Comparison of ENCODE assay signal across 1 cellular context in genomic region chr7:12303507-12303906, GRCh38.
TF ChIP-seq lines count a peak whose summit lies in the region.

No MANE protein-coding gene starts in this region.

TF ChIP-seq in K562, 482 proteins besides CTCF, POLR2A, EP300 and RAD21 (continued from another document):
- TF ChIP-seq ATF4 (CRISPR knock-in tag; IDR thresholded peaks at IDR 0.05) (no peak), GMEB1 (CRISPR knock-in tag; IDR thresholded peaks at IDR 0.05) (no peak), SIRT6 (IDR thresholded peaks at IDR 0.05; ENCODE audit: low read depth, low read length) (no peak), NFIX (CRISPR knock-in tag; IDR thresholded peaks at IDR 0.05; ENCODE audit: low read depth) (peak; percentile 87), BCL6 (CRISPR knock-in tag; IDR thresholded peaks at IDR 0.05) (no peak), NFIC (IDR thresholded peaks at IDR 0.05) (peak; percentile 96)
